1 cellular context compared by ENCODE assay signal in the genomic region with DNA sequence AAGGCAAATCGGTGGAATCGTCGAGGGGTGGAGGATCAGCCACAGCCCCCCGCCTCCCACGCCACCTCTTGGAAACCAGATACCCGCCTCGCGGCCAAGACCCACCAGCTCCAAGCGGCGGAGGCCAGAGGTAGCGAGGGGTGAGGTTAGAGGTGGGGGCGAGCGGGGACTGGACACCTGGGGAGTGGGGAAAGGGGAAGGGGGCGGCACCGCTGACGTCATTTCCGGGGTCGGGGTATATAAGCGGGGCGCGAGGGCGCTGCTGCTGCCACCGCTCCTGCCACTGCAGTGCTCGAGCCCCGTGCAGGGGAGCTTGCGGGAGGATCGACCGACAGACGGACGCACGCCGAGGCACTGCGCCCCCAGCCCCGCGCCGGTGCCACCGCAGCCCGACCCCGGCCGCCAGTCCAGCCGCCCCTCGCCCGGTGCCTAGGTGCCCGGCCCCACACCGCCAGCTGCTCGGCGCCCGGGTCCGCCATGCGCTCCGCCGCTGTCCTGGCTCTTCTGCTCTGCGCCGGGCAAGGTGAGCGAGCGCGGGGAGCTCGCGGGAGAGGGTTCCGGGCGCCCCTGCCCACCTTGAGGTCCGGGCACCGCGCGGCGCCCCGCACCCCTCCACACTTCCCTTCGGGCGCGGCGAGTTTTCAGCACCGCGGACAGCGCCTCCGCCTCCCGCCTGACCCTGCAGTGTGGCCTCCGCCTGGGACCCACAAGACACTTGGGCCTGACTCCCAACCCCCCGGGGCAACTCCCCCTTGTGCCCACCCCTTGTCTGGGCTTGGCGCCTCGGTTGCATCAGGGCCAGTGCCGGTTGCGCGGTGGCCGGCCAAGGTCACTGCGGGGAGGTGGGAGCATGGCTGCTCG.
TF ChIP-seq lines count a peak whose summit lies in the region.

A gene with protein sequence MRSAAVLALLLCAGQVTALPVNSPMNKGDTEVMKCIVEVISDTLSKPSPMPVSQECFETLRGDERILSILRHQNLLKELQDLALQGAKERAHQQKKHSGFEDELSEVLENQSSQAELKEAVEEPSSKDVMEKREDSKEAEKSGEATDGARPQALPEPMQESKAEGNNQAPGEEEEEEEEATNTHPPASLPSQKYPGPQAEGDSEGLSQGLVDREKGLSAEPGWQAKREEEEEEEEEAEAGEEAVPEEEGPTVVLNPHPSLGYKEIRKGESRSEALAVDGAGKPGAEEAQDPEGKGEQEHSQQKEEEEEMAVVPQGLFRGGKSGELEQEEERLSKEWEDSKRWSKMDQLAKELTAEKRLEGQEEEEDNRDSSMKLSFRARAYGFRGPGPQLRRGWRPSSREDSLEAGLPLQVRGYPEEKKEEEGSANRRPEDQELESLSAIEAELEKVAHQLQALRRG (plus strand): TSS at position 268 of the 861 bp plus-strand sequence. CDS start 210 bp downstream, at position 478.

TF ChIP-seq in HepG2, 621 proteins besides CTCF, POLR2A, EP300 and RAD21 (continued from another document and continues in another):
- TF ChIP-seq, protein P1, sequence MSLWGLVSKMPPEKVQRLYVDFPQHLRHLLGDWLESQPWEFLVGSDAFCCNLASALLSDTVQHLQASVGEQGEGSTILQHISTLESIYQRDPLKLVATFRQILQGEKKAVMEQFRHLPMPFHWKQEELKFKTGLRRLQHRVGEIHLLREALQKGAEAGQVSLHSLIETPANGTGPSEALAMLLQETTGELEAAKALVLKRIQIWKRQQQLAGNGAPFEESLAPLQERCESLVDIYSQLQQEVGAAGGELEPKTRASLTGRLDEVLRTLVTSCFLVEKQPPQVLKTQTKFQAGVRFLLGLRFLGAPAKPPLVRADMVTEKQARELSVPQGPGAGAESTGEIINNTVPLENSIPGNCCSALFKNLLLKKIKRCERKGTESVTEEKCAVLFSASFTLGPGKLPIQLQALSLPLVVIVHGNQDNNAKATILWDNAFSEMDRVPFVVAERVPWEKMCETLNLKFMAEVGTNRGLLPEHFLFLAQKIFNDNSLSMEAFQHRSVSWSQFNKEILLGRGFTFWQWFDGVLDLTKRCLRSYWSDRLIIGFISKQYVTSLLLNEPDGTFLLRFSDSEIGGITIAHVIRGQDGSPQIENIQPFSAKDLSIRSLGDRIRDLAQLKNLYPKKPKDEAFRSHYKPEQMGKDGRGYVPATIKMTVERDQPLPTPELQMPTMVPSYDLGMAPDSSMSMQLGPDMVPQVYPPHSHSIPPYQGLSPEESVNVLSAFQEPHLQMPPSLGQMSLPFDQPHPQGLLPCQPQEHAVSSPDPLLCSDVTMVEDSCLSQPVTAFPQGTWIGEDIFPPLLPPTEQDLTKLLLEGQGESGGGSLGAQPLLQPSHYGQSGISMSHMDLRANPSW (CRISPR knock-in tag; IDR thresholded peaks at IDR 0.05; ENCODE audit: borderline replicate concordance): no peak
- TF ChIP-seq, protein P2, sequence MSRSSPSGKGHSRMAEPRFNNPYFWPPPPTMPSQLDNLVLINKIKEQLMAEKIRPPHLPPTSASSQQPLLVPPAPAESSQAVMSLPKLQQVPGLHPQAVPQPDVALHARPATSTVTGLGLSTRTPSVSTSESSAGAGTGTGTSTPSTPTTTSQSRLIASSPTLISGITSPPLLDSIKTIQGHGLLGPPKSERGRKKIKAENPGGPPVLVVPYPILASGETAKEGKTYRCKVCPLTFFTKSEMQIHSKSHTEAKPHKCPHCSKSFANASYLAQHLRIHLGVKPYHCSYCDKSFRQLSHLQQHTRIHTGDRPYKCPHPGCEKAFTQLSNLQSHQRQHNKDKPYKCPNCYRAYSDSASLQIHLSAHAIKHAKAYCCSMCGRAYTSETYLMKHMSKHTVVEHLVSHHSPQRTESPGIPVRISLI (CRISPR knock-in tag; IDR thresholded peaks at IDR 0.05; ENCODE audit: borderline replicate concordance): 0 out of 2 replicates have a peak, but pooled peaks have one; percentile 37
- TF ChIP-seq MAF1 (CRISPR knock-in tag; IDR thresholded peaks at IDR 0.05; ENCODE audit: borderline replicate concordance): peak; percentile 95; the same call in 1 of the 2 replicates
- 0 out of 2 replicates have a peak, but pooled peaks have one; percentile 43 for TF ChIP-seq ZNF30 (CRISPR knock-in tag; IDR thresholded peaks at IDR 0.05)
- TF ChIP-seq ZSCAN21 (CRISPR knock-in tag; IDR thresholded peaks at IDR 0.05; ENCODE audit: borderline replicate concordance): peak; percentile 97
- no peak for TF ChIP-seq PLSCR1 (CRISPR knock-in tag; IDR thresholded peaks at IDR 0.05; ENCODE audit: borderline replicate concordance)
- peak; percentile 68 for TF ChIP-seq ZNF263 (CRISPR knock-in tag; IDR thresholded peaks at IDR 0.05)
- no peak for TF ChIP-seq THAP9 (CRISPR knock-in tag; IDR thresholded peaks at IDR 0.05; ENCODE audit: borderline replicate concordance)
- TF ChIP-seq GZF1 (CRISPR knock-in tag; IDR thresholded peaks at IDR 0.05): 0 out of 2 replicates have a peak, but pooled peaks have one; percentile 52
- TF ChIP-seq, protein P3, sequence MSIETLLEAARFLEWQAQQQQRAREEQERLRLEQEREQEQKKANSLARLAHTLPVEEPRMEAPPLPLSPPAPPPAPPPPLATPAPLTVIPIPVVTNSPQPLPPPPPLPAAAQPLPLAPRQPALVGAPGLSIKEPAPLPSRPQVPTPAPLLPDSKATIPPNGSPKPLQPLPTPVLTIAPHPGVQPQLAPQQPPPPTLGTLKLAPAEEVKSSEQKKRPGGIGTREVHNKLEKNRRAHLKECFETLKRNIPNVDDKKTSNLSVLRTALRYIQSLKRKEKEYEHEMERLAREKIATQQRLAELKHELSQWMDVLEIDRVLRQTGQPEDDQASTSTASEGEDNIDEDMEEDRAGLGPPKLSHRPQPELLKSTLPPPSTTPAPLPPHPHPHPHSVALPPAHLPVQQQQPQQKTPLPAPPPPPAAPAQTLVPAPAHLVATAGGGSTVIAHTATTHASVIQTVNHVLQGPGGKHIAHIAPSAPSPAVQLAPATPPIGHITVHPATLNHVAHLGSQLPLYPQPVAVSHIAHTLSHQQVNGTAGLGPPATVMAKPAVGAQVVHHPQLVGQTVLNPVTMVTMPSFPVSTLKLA (IDR thresholded peaks at IDR 0.05): no peak
- no peak for TF ChIP-seq HDAC6 (IDR thresholded peaks at IDR 0.05; ENCODE audit: low read depth, low read length)
- TF ChIP-seq ZBTB49 (CRISPR knock-in tag; IDR thresholded peaks at IDR 0.05; ENCODE audit: borderline replicate concordance): peak; percentile 98
- TF ChIP-seq NKX3-1 (CRISPR knock-in tag; IDR thresholded peaks at IDR 0.05): peak; percentile 96
- no peak for TF ChIP-seq NBN (conservative IDR thresholded peaks at IDR 0.05)
- TF ChIP-seq ZNF512B (CRISPR knock-in tag; IDR thresholded peaks at IDR 0.05; ENCODE audit: borderline replicate concordance): no peak
- TF ChIP-seq ZNF609 (CRISPR knock-in tag; IDR thresholded peaks at IDR 0.05; ENCODE audit: borderline replicate concordance): no peak
- TF ChIP-seq ZFP36L2 (CRISPR knock-in tag; IDR thresholded peaks at IDR 0.05): peak; percentile 95
